In the genomic region with DNA sequence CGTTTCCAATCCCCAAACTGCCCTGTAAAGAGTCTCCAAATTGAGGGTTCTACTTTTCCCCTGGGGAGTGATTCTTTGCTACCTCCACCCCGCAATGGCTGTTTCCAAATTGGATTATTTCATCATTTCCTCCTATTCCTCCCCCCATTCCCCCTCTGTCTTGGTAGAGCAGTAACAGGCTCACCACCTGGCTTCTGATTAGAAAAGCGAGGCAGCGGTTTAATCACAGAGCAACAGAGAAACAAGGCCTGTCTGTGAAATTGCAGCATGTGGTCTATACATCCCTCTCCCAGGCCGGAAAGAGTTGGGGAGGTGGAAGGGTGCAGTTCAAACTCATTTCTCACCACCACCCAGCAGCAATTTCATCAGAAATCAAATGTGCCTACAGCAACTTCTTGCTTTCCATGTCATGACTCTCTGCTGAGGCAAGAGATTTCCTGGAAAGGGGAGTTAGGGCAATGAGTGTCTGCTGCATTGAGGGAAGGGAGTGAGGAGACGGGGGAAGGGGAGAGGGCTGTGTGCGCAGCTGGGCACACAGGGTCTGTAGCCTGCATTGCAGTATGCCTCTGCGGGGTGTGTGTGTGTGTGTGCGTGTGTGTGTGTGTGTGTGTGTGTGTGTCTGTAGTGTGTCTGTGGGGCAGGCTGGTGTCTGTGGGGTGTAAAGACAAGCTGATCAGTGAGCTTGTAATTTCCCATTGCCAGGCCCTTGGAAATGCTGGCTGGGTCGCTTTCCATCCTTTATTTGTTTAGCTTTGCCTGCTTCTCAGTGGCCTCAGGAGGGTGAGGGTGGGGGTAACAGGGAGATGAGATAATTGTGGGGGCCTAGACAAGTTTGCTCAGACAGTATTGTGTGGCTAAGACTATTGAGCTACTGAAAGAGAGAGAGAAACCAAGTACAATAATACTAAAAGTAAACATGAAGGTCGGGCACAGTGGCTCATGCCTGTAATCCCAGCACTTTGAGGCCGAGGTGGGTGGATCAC, we compare ENCODE assay signal across 8 cellular contexts. TPM values are rescaled to one million over a fixed set of nuclear protein-coding genes. Genes with fewer than 3 reads are reported as not detected.
DNase-seq lines count a peak whose midpoint lies in the region; ATAC-seq and TF ChIP-seq lines count a peak whose summit lies in the region.

No MANE protein-coding gene starts in this region.

- no peak overlapping the region for H3K4me3 ChIP-seq in AG04449 (ENCODE audit: low read depth, low read length)
- H3K4me3 ChIP-seq in fibroblast of lung (replicated peaks in 1 of 4; ENCODE audit: control extremely low read depth in 1 of 4, insufficient read depth in 1 of 4, low read depth in 3 of 4, low read length in 4 of 4), result no peak overlapping the region

- H3K27me3 ChIP-seq in fibroblast of lung (ENCODE audit: control insufficient read depth, insufficient read depth, low read length), result no peaks in the 10 kb centered on the region

- H3K36me3 ChIP-seq in fibroblast of lung (ENCODE audit: control insufficient read depth, insufficient read depth, low read length), result no peaks in the 10 kb centered on the region

- H3K4me2 ChIP-seq in fibroblast of lung (ENCODE audit: extremely low read depth, insufficient read depth, low read length), result no peak overlapping the region

- H3K4me1 ChIP-seq in fibroblast of lung (ENCODE audit: control insufficient read depth, extremely low read depth, insufficient read depth, low read length), result peaks cover 2% of the 10 kb centered on the region

- no peaks in the 10 kb centered on the region for H4K20me1 ChIP-seq in fibroblast of lung (ENCODE audit: control insufficient read depth, extremely low read depth, insufficient read depth, low read length)

- H2AFZ ChIP-seq in fibroblast of lung (ENCODE audit: low read length), result no peak overlapping the region

- POLR2A ChIA-PET in AG04449 (lab: Yijun Ruan, JAX) (no interaction called here), RWPE1 (lab: Yijun Ruan, JAX; ENCODE audit: low non-redundant PET) (interaction anchor here (0.6 kb wide), 1 partner anchor 16 kb away, joined by 4 read pairs; no protein-coding TSS in a partner anchor)

- no peak for ATAC-seq in GM19023 (IDR thresholded peaks at IDR 0.05; ENCODE audit: unreplicated experiment)
- ATAC-seq in GM18502 (IDR thresholded peaks at IDR 0.05; ENCODE audit: poor library complexity, unreplicated experiment), result no peak
- no peak for ATAC-seq in HG02759 (IDR thresholded peaks at IDR 0.05; ENCODE audit: unreplicated experiment)

- no peak for TF ChIP-seq CTCF in AG04449 (IDR thresholded peaks at IDR 0.05; ENCODE audit: insufficient read depth, low read length, missing control alignments)
- no peak for TF ChIP-seq CTCF in RWPE1 (conservative IDR thresholded peaks at IDR 0.05; ENCODE audit: low read depth)
- TF ChIP-seq CTCF in fibroblast of lung (conservative IDR thresholded peaks at IDR 0.05 in 1 of 2, IDR thresholded peaks at IDR 0.05 in 1 of 2; ENCODE audit: low read depth in 1 of 2, low read length in 2 of 2), result no peak

- DNase-seq in AG04449 (ENCODE audit: low read depth, low spot score) (peak; percentile 19), Kasumi-1 (lab: John Stamatoyannopoulos, UW) (peak; percentile 22 to 30), RWPE1 (ENCODE audit: low spot score) (no peak), fibroblast of lung (ENCODE audit: low read depth in 2 of 2) (peak; percentile 41 to 77), erythroblast (lab: John Stamatoyannopoulos, UW) (no peak)

- H3K9me3 ChIP-seq in fibroblast of lung (ENCODE audit: control insufficient read depth, insufficient read depth, low read depth, low read length), result no peaks in the 10 kb centered on the region

- peak overlapping the region; percentile 34 for H3K27ac ChIP-seq in RWPE1
- no peak overlapping the region for H3K27ac ChIP-seq in fibroblast of lung (ENCODE audit: insufficient read depth, low read length)

- no peaks in the 10 kb centered on the region for H3K79me2 ChIP-seq in fibroblast of lung (ENCODE audit: control insufficient read depth, insufficient read depth, low read length)

- CTCF ChIA-PET in AG04449 (lab: Yijun Ruan, JAX) (interaction anchor here (1.4 to 2.8 kb wide), 2 partner anchors 8 to 100 kb away, joined by 3 to 11 read pairs; no protein-coding TSS in a partner anchor), RWPE1 (lab: Yijun Ruan, JAX) (interaction anchor here (0.6 to 1.1 kb wide), 4 partner anchors 15 to 1083 kb away, joined by 3 to 5 read pairs (median 3); no protein-coding TSS in a partner anchor)

- no peak for TF ChIP-seq POLR2A in erythroblast (IDR thresholded peaks at IDR 0.05; ENCODE audit: low read length)

- no peak overlapping the region for H3K9ac ChIP-seq in fibroblast of lung (ENCODE audit: insufficient read depth, low read length)

RNA-seq across cellular contexts. Expression of gene IGFBP2, which starts 13.5 kb away (rescaled TPM):
- total RNA-seq in fibroblast of lung, result 32.6 and 36.3 TPM in 2 replicates
- 8.6 and 26.0 TPM in 2 replicates for polyA plus RNA-seq in fibroblast of lung
- 14.2 and 46.3 TPM in 2 replicates for polyA plus RNA-seq in fibroblast of lung (2012)
- 10.2 and 20.3 TPM in 2 replicates for polyA minus RNA-seq in fibroblast of lung (ENCODE audit: low replicate concordance)

Comparison
In these comparisons a context has a peak if more than half of its experiments do, and no peak if none do; other contexts are left out.
1. DNase-seq: peak in AG04449 (single experiment), Kasumi-1 (2 of 2) and fibroblast of lung (2 of 2); none in RWPE1 (single experiment) and erythroblast (0 of 2).